Comparison of ENCODE assay signal across 11 cellular contexts in the genomic region with DNA sequence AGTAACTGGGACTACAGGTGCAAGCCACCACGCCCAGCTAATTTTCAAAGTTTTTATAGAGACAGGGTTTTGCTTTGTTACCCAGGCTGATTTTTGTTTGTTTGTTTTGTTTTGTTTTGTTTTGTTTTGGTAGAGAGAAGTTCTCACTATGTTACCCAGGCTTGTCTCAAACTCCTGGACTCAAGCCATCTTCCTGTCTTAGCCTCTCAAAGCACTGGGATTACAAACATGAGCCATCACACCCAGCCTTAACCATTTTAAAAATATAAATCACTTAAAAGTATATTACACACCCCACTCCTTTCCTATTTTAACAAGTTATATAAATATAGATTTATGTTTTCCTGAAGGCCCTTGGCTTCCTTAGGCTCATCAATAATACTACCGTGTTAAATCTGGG. TPM values are rescaled to one million over a fixed set of nuclear protein-coding genes. Genes with fewer than 3 reads are reported as not detected.
DNase-seq lines count a peak whose midpoint lies in the region; FAIRE-seq and TF ChIP-seq lines count a peak whose summit lies in the region.
"Had no signal": no experiment of that assay in that cellular context is flagged by ENCODE, and none has a peak within 500 bp of the region (broad histone marks: within the 10 kb centered on the region; RNA-seq: fewer than 3 reads in every experiment).

No MANE protein-coding gene starts in this region.

- H2BK120ac ChIP-seq in mesenchymal stem cell (ENCODE audit: low read depth, low read length), result no peak overlapping the region

- H3K27me3 ChIP-seq in ACC112 (ENCODE audit: insufficient read depth, low read length) (no peaks in the 10 kb centered on the region), HL-60 (ENCODE audit: insufficient read depth, poor library complexity, severe bottlenecking) (no peaks in the 10 kb centered on the region), dorsolateral prefrontal cortex (no peaks in the 10 kb centered on the region), mesenchymal stem cell (ENCODE audit: control insufficient read depth in 1 of 2, insufficient read depth in 1 of 2, low read length in 2 of 2) (no peaks in the 10 kb centered on the region)

- H3K4me1 ChIP-seq in ACC112 (ENCODE audit: control insufficient read depth, insufficient read depth, low read length, unreplicated experiment), result peaks cover 11% of the 10 kb centered on the region
- H3K4me1 ChIP-seq in mesenchymal stem cell (ENCODE audit: control insufficient read depth, insufficient read depth, low read depth, low read length), result no peaks in the 10 kb centered on the region

- no peak overlapping the region for H3K4me2 ChIP-seq in mesenchymal stem cell (ENCODE audit: low read length, poor library complexity, severe bottlenecking)

- H3K9me3 ChIP-seq in mesenchymal stem cell (ENCODE audit: control insufficient read depth, low read length), result no peaks in the 10 kb centered on the region

- H3K9ac ChIP-seq in mesenchymal stem cell (ENCODE audit: low read length), result peak overlapping the region; percentile 74

- 100% methylated on average over 1 of the region's 2 CpGs for WGBS in mesenchymal stem cell

- H4K91ac ChIP-seq in mesenchymal stem cell (ENCODE audit: low read length), result no peak overlapping the region

- H3K27ac ChIP-seq in ACC112 (ENCODE audit: low read depth, low read length) (0 out of 2 replicates have a peak overlapping the region, but pooled peaks have one; percentile 6), HL-60 (replicated peaks) (peak overlapping the region; percentile 57), dorsolateral prefrontal cortex (peak overlapping the region in 43 of 59 donors; percentile 7 to 80 (median 43)), mesenchymal stem cell (ENCODE audit: low read length, poor library complexity, severe bottlenecking) (no peak overlapping the region)

- H3K79me2 ChIP-seq in ACC112 (ENCODE audit: control insufficient read depth, insufficient read depth, low read length, unreplicated experiment), result no peaks in the 10 kb centered on the region

- TF ChIP-seq CTCF in HL-60 (IDR thresholded peaks at IDR 0.05; ENCODE audit: insufficient read depth, low read length) (no peak), dorsolateral prefrontal cortex (IDR thresholded peaks at IDR 0.05 in 54 of 56, conservative IDR thresholded peaks at IDR 0.05 in 2 of 56; ENCODE audit: low read depth in 1 of 56, partially characterized antibody in 56 of 56) (no peak), D721Med (IDR thresholded peaks at IDR 0.05; ENCODE audit: insufficient read depth, missing control alignments) (no peak)

- H3K79me1 ChIP-seq in mesenchymal stem cell (replicated peaks; ENCODE audit: low read length, poor library complexity, severe bottlenecking), result peaks cover 2% of the 10 kb centered on the region

- peak overlapping the region; percentile 66 for H3K4me3 ChIP-seq in ACC112 (ENCODE audit: low read depth, low read length)
- no peak overlapping the region for H3K4me3 ChIP-seq in HL-60 (replicated peaks; ENCODE audit: insufficient read depth, low read length)
- peak overlapping the region in 13 of 59 donors; percentile 7 to 39 (median 14) for H3K4me3 ChIP-seq in dorsolateral prefrontal cortex
- peak overlapping the region in 1 of 2 experiments; percentile 64 for H3K4me3 ChIP-seq in mesenchymal stem cell (ENCODE audit: insufficient read depth in 1 of 2, low read depth in 1 of 2, low read length in 2 of 2)

- no peak overlapping the region for H3K18ac ChIP-seq in mesenchymal stem cell (ENCODE audit: low read depth in 1 of 2, low read length in 2 of 2)

- peak overlapping the region; percentile 85 for H2AFZ ChIP-seq in ACC112 (ENCODE audit: low read length, unreplicated experiment)
- no peak overlapping the region for H2AFZ ChIP-seq in mesenchymal stem cell (ENCODE audit: low read depth, low read length)

- no peak overlapping the region for H2BK15ac ChIP-seq in mesenchymal stem cell (ENCODE audit: low read depth, poor library complexity, severe bottlenecking)

- DNase-seq in HL-60 (ENCODE audit: low read depth in 1 of 2, low spot score in 1 of 2), result no peak
- no peak for DNase-seq in dorsolateral prefrontal cortex
- no peak for DNase-seq in mesenchymal stem cell
- DNase-seq in D721Med (ENCODE audit: insufficient read length, low spot score), result no peak
- no peak for DNase-seq in islet precursor cell
- DNase-seq in HCEC 1CT, result no peak
- no peak for DNase-seq in activated gamma-delta T cell treated with Interleukin-2 at 50 U/mL for 16 hours
- DNase-seq: activated CD8-positive, alpha-beta T cell treated with anti-CD3 and anti-CD28 coated beads, Interleukin-2, amount 10 ng/mL, durations not matched to agents 7 days and 5 days; effector CD4-positive, alpha-beta T cell; NCI-H1436 treated with DMSO at 0.1 percent for 48 hours had no signal

- no peak overlapping the region for H2BK12ac ChIP-seq in mesenchymal stem cell (ENCODE audit: low read length in 2 of 2)

- H3K4ac ChIP-seq in mesenchymal stem cell (ENCODE audit: low read depth in 1 of 2, low read length in 2 of 2), result no peak overlapping the region

- H3K23ac ChIP-seq in mesenchymal stem cell (ENCODE audit: low read length in 2 of 2), result no peak overlapping the region

- FAIRE-seq in D721Med (lab: Jason Lieb, UNC), result no peak

- no peak overlapping the region for H3K14ac ChIP-seq in mesenchymal stem cell (ENCODE audit: low read length in 2 of 2)

- H4K8ac ChIP-seq in mesenchymal stem cell (ENCODE audit: low read length), result no peak overlapping the region

- H2AK5ac ChIP-seq in mesenchymal stem cell (ENCODE audit: low read length, severe bottlenecking), result no peak overlapping the region

- H3K36me3 ChIP-seq in ACC112 (ENCODE audit: insufficient read depth, low read length) (no peaks in the 10 kb centered on the region), mesenchymal stem cell (ENCODE audit: control insufficient read depth in 1 of 2, insufficient read depth in 2 of 2, low read depth in 1 of 2, low read length in 2 of 2) (no peaks in the 10 kb centered on the region)

- intact Hi-C loops in dorsolateral prefrontal cortex (cut with DNase I), result loop anchor here (10.0 kb wide), 1 partner anchor 108 kb away; a partner anchor contains a TSS

- H2BK5ac ChIP-seq in mesenchymal stem cell (ENCODE audit: low read depth, low read length, poor library complexity, severe bottlenecking), result no peak overlapping the region

RNA-seq across cellular contexts. Expression of a gene that starts 6.5 kb away (rescaled TPM):
- total RNA-seq in dorsolateral prefrontal cortex, result 10 to 100 TPM; 31.2 to 67.3 (median 50.5) TPM
- 29.1 TPM for polyA plus RNA-seq in mesenchymal stem cell (2013, experiment 1 of 2)
- 28.6 TPM for polyA plus RNA-seq in mesenchymal stem cell (2013, experiment 2 of 2)
